ENCODE assay signal across 8 cellular contexts in genomic region chr6:28922004-28922840, GRCh38. TPM values are rescaled to one million over a fixed set of nuclear protein-coding genes. Genes with fewer than 3 reads are reported as not detected.
A peak's percentile ranks its signal among the peaks of the same experiment; 100 is the strongest.
DNase-seq lines count a peak whose midpoint lies in the region; ATAC-seq and TF ChIP-seq lines count a peak whose summit lies in the region.

No MANE protein-coding gene starts in this region.

- H3K4me3 ChIP-seq in dorsolateral prefrontal cortex: peak overlapping the region; percentile 72 to 100 (median 95)
- H3K4me3 ChIP-seq in vagina: peak overlapping the region; percentile 54 to 79

- peaks cover 41% of the 10 kb centered on the region for H3K4me1 ChIP-seq in vagina

- TF ChIP-seq POLR2A in vagina (IDR thresholded peaks at IDR 0.05): no peak

- H3K9me3 ChIP-seq in vagina: no peaks in the 10 kb centered on the region

- intact Hi-C loops in dorsolateral prefrontal cortex (cut with DNase I): loop anchor here (2.0 kb wide), 1 partner anchor 25 kb away; no protein-coding TSS in a partner anchor
- intact Hi-C loops in vagina (cut with DNase I): no loop called here

- ATAC-seq in HG03469 (IDR thresholded peaks at IDR 0.05; ENCODE audit: unreplicated experiment): no peak

- no peak for TF ChIP-seq CTCF in dorsolateral prefrontal cortex (IDR thresholded peaks at IDR 0.05 in 54 of 56, conservative IDR thresholded peaks at IDR 0.05 in 2 of 56; ENCODE audit: low read depth in 1 of 56, partially characterized antibody in 56 of 56)
- TF ChIP-seq CTCF in vagina (IDR thresholded peaks at IDR 0.05): no peak

- H3K27ac ChIP-seq in dorsolateral prefrontal cortex (peak overlapping the region in 48 of 59 donors; percentile 11 to 99 (median 94)), vagina (peak overlapping the region; percentile 87)

- H3K27me3 ChIP-seq in dorsolateral prefrontal cortex (no peaks in the 10 kb centered on the region), vagina (no peaks in the 10 kb centered on the region)

- H3K36me3 ChIP-seq in vagina: peaks cover 0 to 32% of the 10 kb centered on the region in 2 donors

- DNase-seq in NCI-H345 (lab: John Stamatoyannopoulos, UW): peak; percentile 5
- no peak for DNase-seq in NCI-H345 treated with DMSO at 0.1 percent for 48 hours (lab: John Stamatoyannopoulos, UW; ENCODE audit: unreplicated experiment)
- peak; percentile 84 for DNase-seq in RPMI8226
- no peak for DNase-seq in dorsolateral prefrontal cortex
- DNase-seq in myocyte (ENCODE audit: low read depth): peak; percentile 35
- no peak for DNase-seq in vagina (ENCODE audit: extremely low spot score in 2 of 2)
- DNase-seq in NCI-H446 (lab: John Stamatoyannopoulos, UW): no peak

RNA-seq across cellular contexts. Expression of gene TRIM27, which starts 1.6 kb away (rescaled TPM):
- total RNA-seq in dorsolateral prefrontal cortex (10 to 100 TPM; 31.7 to 61.4 (median 42.6) TPM), myocyte (65.7 and 67.2 TPM in 2 replicates), vagina (58.4 TPM)
- polyA plus RNA-seq in myocyte (2012): 40.8 TPM

Comparison
In these comparisons a context has a peak if more than half of its experiments do, and no peak if none do; other contexts are left out.
1. DNase-seq: peak in NCI-H345 (single experiment), RPMI8226 (single experiment) and myocyte (single experiment); none in NCI-H345 treated with DMSO at 0.1 percent for 48 hours (single experiment), dorsolateral prefrontal cortex (0 of 10), vagina (0 of 2) and NCI-H446 (0 of 2).